In the genomic region with DNA sequence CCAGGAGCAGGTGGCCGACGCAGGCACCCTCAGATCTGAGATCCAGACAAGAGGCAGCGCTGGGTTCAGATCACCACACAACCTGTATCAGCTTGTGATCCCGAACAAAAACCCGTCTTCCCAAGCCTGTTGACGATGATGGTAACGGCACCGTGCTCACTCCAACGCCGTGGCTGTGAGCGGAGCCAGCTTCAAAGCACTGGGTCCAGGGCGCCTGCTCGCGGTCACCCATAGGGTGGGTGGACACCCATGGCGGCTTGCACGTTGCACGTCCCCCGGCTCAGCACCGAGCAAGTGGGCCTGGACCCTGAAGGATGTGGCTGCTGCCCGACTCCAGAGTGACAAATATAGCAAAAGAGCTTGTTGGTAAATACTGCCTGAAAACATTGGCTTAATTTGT, we compare ENCODE assay signal across 17 cellular contexts. TPM values are rescaled to one million over a fixed set of nuclear protein-coding genes. Genes with fewer than 3 reads are reported as not detected.
DNase-seq lines count a peak whose midpoint lies in the region; ATAC-seq and TF ChIP-seq lines count a peak whose summit lies in the region.
"Had no signal": no experiment of that assay in that cellular context is flagged by ENCODE, and none has a peak within 500 bp of the region (broad histone marks: within the 10 kb centered on the region; RNA-seq: fewer than 3 reads in every experiment).

No MANE protein-coding gene starts in this region.

- no peak overlapping the region for H3K14ac ChIP-seq in IMR-90 (replicated peaks; ENCODE audit: low read depth, low read length)

- no peak overlapping the region for H3K4ac ChIP-seq in IMR-90 (ENCODE audit: low read depth, low read length)

- no peak for TF ChIP-seq RAD21 in IMR-90 (IDR thresholded peaks at IDR 0.05; ENCODE audit: low read length)

- no peak overlapping the region for H3K4me3 ChIP-seq in BLaER1
- no peak overlapping the region for H3K4me3 ChIP-seq in IMR-90 (ENCODE audit: insufficient read depth, low read depth, low read length)
- H3K4me3 ChIP-seq in skin epidermis: no peak overlapping the region
- H3K4me3 ChIP-seq in endodermal cell (ENCODE audit: low read length): no peak overlapping the region
- H3K4me3 ChIP-seq in H7 (ENCODE audit: insufficient read depth, low read depth, low read length): no peak overlapping the region
- H3K4me3 ChIP-seq: PC-9 had no signal

- no peak for TF ChIP-seq POLR2A in IMR-90 (IDR thresholded peaks at IDR 0.05; ENCODE audit: low read depth, low read length)

- H2BK120ac ChIP-seq in IMR-90 (ENCODE audit: low read depth, low read length): no peak overlapping the region

- H3K4me3 Mint-ChIP-seq in endodermal cell: no peak overlapping the region
- H3K4me3 Mint-ChIP-seq: B cell had no signal

- H3K9me1 ChIP-seq in IMR-90 (ENCODE audit: insufficient read depth, low read length): peaks cover 9% of the 10 kb centered on the region; the same call in 1 of the 2 replicates

- CTCF ChIA-PET in IMR-90 (lab: Yijun Ruan, JAX): no interaction called here

- peaks cover 68% of the 10 kb centered on the region for H3K4me1 ChIP-seq in BLaER1
- peaks cover 12% of the 10 kb centered on the region for H3K4me1 ChIP-seq in IMR-90 (ENCODE audit: control insufficient read depth, insufficient read depth, low read length)
- H3K4me1 ChIP-seq in endodermal cell (ENCODE audit: control insufficient read depth, insufficient read depth, low read length): peaks cover 7% of the 10 kb centered on the region

- no peaks in the 10 kb centered on the region for H3K27me3 ChIP-seq in BLaER1
- no peaks in the 10 kb centered on the region for H3K27me3 ChIP-seq in IMR-90 (ENCODE audit: control insufficient read depth, insufficient read depth, low read length)
- H3K27me3 ChIP-seq in layer of hippocampus (ENCODE audit: control insufficient read depth, insufficient read depth, low read length): no peaks in the 10 kb centered on the region
- H3K27me3 ChIP-seq in endodermal cell (ENCODE audit: control insufficient read depth, insufficient read depth, low read length, poor library complexity, severe bottlenecking): no peaks in the 10 kb centered on the region
- H3K27me3 ChIP-seq in H7 (ENCODE audit: control insufficient read depth, insufficient read depth, low read length): no peaks in the 10 kb centered on the region

- no peak overlapping the region for H2AK9ac ChIP-seq in IMR-90 (replicated peaks; ENCODE audit: low read depth, low read length, poor library complexity)

- dilution Hi-C loops in IMR-90 (cut with HindIII; ENCODE audit: low sequenced_read_pairs, unreplicated experiment): no loop called here

- H3K27ac ChIP-seq in BLaER1 (no peak overlapping the region), IMR-90 (ENCODE audit: insufficient read depth, low read length) (no peak overlapping the region), layer of hippocampus (ENCODE audit: low read depth, low read length) (peak overlapping the region; percentile 69), skin epidermis (peak overlapping the region in 14 of 21 experiments; percentile 3 to 86 (median 16)), endodermal cell (ENCODE audit: low read depth, low read length) (no peak overlapping the region)
- H3K27ac ChIP-seq: PC-9 had no signal

- H3K9me3 ChIP-seq in BLaER1 (no peaks in the 10 kb centered on the region), IMR-90 (ENCODE audit: control insufficient read depth, insufficient read depth, low read length) (no peaks in the 10 kb centered on the region), endodermal cell (ENCODE audit: control insufficient read depth, low read length) (no peaks in the 10 kb centered on the region)

- H3K56ac ChIP-seq in IMR-90 (ENCODE audit: extremely low read depth, insufficient read depth, low read length): no peak overlapping the region

- no peak overlapping the region for H2BK5ac ChIP-seq in IMR-90 (ENCODE audit: low read depth, low read length, poor library complexity, severe bottlenecking)

- DNase-seq in IMR-90: no peak
- DNase-seq in endodermal cell: no peak
- DNase-seq in COR-L47 (lab: John Stamatoyannopoulos, UW): no peak
- DNase-seq in H7: no peak
- DNase-seq: DMS 273 treated with DMSO at 0.1 percent for 48 hours, KG1, NCI-H1092 treated with DMSO at 0.1 percent for 48 hours, NCI-H187 treated with DMSO at 0.1 percent for 48 hours, NCI-H2171, NCI-H446 treated with DMSO at 0.1 percent for 48 hours, NCI-H774, PC-9 had no signal

- H3K23ac ChIP-seq in IMR-90 (ENCODE audit: low read depth, low read length): no peak overlapping the region

- H4K20me1 ChIP-seq in BLaER1 (peaks cover 100% of the 10 kb centered on the region), IMR-90 (ENCODE audit: insufficient read depth, low read length) (peaks cover 53% of the 10 kb centered on the region)

- H3K36me3 ChIP-seq in BLaER1 (peaks cover 63% of the 10 kb centered on the region), IMR-90 (ENCODE audit: control insufficient read depth, insufficient read depth, low read length) (peaks cover 27% of the 10 kb centered on the region), endodermal cell (ENCODE audit: control insufficient read depth, insufficient read depth, low read length) (peaks cover 5% of the 10 kb centered on the region), H7 (replicated peaks; ENCODE audit: control insufficient read depth, insufficient read depth, low read length) (no peaks in the 10 kb centered on the region)

- ATAC-seq in IMR-90 (ENCODE audit: low read depth) (no peak), GM18858 (IDR thresholded peaks at IDR 0.05; ENCODE audit: unreplicated experiment) (no peak)

- no peaks in the 10 kb centered on the region for H3K9me3 Mint-ChIP-seq in endodermal cell

- H4K5ac ChIP-seq in IMR-90 (ENCODE audit: low read depth, low read length): no peak overlapping the region

- H3K4me1 Mint-ChIP-seq in endodermal cell: peaks cover 8% of the 10 kb centered on the region

- H2BK15ac ChIP-seq in IMR-90 (ENCODE audit: low read depth, low read length): no peak overlapping the region

- H2AFZ ChIP-seq in IMR-90 (replicated peaks; ENCODE audit: low read length, poor library complexity): peak overlapping the region; percentile 58
- H2AFZ ChIP-seq: PC-9 had no signal

- 95% methylated on average over 19 of the region's 20 CpGs; no CpG with 5 or more reads in 1 of the 2 experiments for WGBS in IMR-90 (ENCODE audit: extremely low coverage in 2 of 2, insufficient read length in 1 of 2), 2 experiments
- WGBS in endodermal cell (ENCODE audit: insufficient coverage in 1 of 2, insufficient read length in 1 of 2), 2 experiments: 93 to 96% methylated on average over 16 to 20 of the region's 20 CpGs

- no TSS peak for BruUV-seq in IMR-90 (replicated peaks; lab: Mats Ljungman, UMichigan)

- H2AK5ac ChIP-seq in IMR-90 (ENCODE audit: low read depth, low read length): no peak overlapping the region

- no peak overlapping the region for H2BK20ac ChIP-seq in IMR-90 (ENCODE audit: low read depth, low read length)

- H3K27ac Mint-ChIP-seq in endodermal cell: no peak overlapping the region
- H3K27ac Mint-ChIP-seq: B cell had no signal

- H3K9ac ChIP-seq in BLaER1 (no peak overlapping the region), IMR-90 (ENCODE audit: low read depth, low read length) (no peak overlapping the region), endodermal cell (ENCODE audit: extremely low read depth, low read length, poor library complexity, severe bottlenecking) (no peak overlapping the region)

- no peak overlapping the region for H3K18ac ChIP-seq in IMR-90 (ENCODE audit: low read depth, low read length)

- H3K4me2 ChIP-seq in BLaER1 (peak overlapping the region; percentile 98), IMR-90 (ENCODE audit: low read depth, low read length) (no peak overlapping the region)
- H3K4me2 ChIP-seq: PC-9 had no signal

- H4K91ac ChIP-seq in IMR-90 (ENCODE audit: insufficient read depth, low read depth, low read length): no peak overlapping the region

- in situ Hi-C loops in IMR-90 (cut with MboI; ENCODE audit: low sequenced_read_pairs): no loop called here

- TF ChIP-seq CTCF in IMR-90 (conservative IDR thresholded peaks at IDR 0.05; ENCODE audit: low read depth, low read length) (no peak), endodermal cell (conservative IDR thresholded peaks at IDR 0.05) (no peak)

- H4K8ac ChIP-seq in IMR-90 (ENCODE audit: low read depth in 2 of 2, low read length in 2 of 2): no peak overlapping the region

- intact Hi-C loops in IMR-90 (cut with micrococcal nuclease): no loop called here

- peaks cover 30% of the 10 kb centered on the region for H3K36me3 Mint-ChIP-seq in endodermal cell (ENCODE audit: low read depth)

- no peaks in the 10 kb centered on the region for H3K27me3 Mint-ChIP-seq in endodermal cell (ENCODE audit: insufficient read depth)
- H3K27me3 Mint-ChIP-seq: B cell had no signal

- POLR2A ChIA-PET in IMR-90 (lab: Charles Lee; ENCODE audit: unreplicated experiment): no interaction called here

- H3K79me1 ChIP-seq in IMR-90 (ENCODE audit: low read depth in 1 of 2, low read length in 2 of 2): peaks cover 12 to 86% of the 10 kb centered on the region in 2 experiments

TF ChIP-seq in IMR-90, 13 proteins besides CTCF, POLR2A, EP300 and RAD21 (continues in another document):
- TF ChIP-seq NFE2L2 (IDR thresholded peaks at IDR 0.05; ENCODE audit: low read depth, low read length) (no peak), CHD1 (IDR thresholded peaks at IDR 0.05; ENCODE audit: low read depth, low read length) (no peak), MAZ (IDR thresholded peaks at IDR 0.05; ENCODE audit: borderline replicate concordance, low read depth, low read length) (no peak)

RNA-seq across cellular contexts. Expression of a gene that starts 40.9 kb away (rescaled TPM):
- total RNA-seq in IMR-90 (2012; rRNA removed) (4.3 and 5.0 TPM in 2 replicates), endodermal cell (10 to 100 TPM; 36.9 to 43.4 TPM)
- polyA plus RNA-seq in IMR-90 (2012; rRNA removed): 8.8 TPM in 2 replicates
- 6.7 and 6.8 TPM in 2 replicates for polyA plus RNA-seq in IMR-90 (2012; cell fraction: cytosol; rRNA removed)
- 18.7 and 30.1 TPM in 2 replicates for polyA plus RNA-seq in IMR-90 (2012; cell fraction: nucleus; rRNA removed; ENCODE audit: low replicate concordance)
- 14.9 TPM for polyA plus RNA-seq in endodermal cell (2013, experiment 1 of 2)
- 13.9 TPM for polyA plus RNA-seq in endodermal cell (2013, experiment 2 of 2)
- 20.4 and 23.1 TPM in 2 replicates for total RNA-seq in H7 (2014; rRNA removed; shearing (Covaris generic))

RNA-seq across cellular contexts. Expression of a gene that starts 52.5 kb away (rescaled TPM):
- total RNA-seq in IMR-90 (2012; rRNA removed): 9.2 and 9.7 TPM in 2 replicates
- polyA plus RNA-seq in IMR-90 (2012; rRNA removed): 38.7 and 46.1 TPM in 2 replicates
- polyA plus RNA-seq in IMR-90 (2012; cell fraction: cytosol; rRNA removed): 18.8 and 31.7 TPM in 2 replicates
- 152 and 486 TPM in 2 replicates for polyA plus RNA-seq in IMR-90 (2012; cell fraction: nucleus; rRNA removed; ENCODE audit: low replicate concordance)
- total RNA-seq in endodermal cell: 10 to 100 TPM; 31.0 to 34.7 TPM
- polyA plus RNA-seq in endodermal cell (2013, experiment 1 of 2): 13.7 TPM
- 13.7 TPM for polyA plus RNA-seq in endodermal cell (2013, experiment 2 of 2)
- 22.4 and 25.6 TPM in 2 replicates for total RNA-seq in H7 (2014; rRNA removed; shearing (Covaris generic))

Comparison
In these comparisons a context has a peak if more than half of its experiments do, and no peak if none do; other contexts are left out.
1. H3K27ac ChIP-seq: peak in layer of hippocampus (single experiment) and skin epidermis (14 of 21); none in BLaER1 (single experiment), IMR-90 (single experiment) and endodermal cell (single experiment).